1 cellular context compared by ENCODE assay signal in the genomic region with DNA sequence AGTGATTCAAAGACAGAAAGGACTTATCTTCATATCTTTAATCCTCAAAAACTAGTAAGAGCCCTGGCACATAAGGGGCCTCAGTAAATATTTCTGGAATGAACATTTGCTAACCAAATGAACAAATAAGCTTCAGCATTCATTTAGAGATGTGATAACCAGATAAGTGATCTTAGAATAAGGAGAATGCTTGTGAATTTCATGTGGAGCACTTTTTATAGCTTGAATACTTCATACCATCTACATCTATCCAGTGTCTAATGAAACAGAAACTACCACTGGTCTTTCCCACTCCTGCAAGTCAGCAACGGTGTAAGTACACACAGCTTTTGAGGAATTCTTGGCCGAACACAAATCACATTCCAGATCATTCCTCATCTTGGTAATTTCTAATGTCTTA.
TF ChIP-seq lines count a peak whose summit lies in the region.

No MANE protein-coding gene starts in this region.

TF ChIP-seq in IMR-90, 13 proteins besides CTCF, POLR2A, EP300 and RAD21 (continued from another document):
- TF ChIP-seq, protein P1, sequence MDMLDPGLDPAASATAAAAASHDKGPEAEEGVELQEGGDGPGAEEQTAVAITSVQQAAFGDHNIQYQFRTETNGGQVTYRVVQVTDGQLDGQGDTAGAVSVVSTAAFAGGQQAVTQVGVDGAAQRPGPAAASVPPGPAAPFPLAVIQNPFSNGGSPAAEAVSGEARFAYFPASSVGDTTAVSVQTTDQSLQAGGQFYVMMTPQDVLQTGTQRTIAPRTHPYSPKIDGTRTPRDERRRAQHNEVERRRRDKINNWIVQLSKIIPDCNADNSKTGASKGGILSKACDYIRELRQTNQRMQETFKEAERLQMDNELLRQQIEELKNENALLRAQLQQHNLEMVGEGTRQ (IDR thresholded peaks at IDR 0.05; ENCODE audit: low read depth, low read length), result no peak
- TF ChIP-seq BHLHE40 (IDR thresholded peaks at IDR 0.05; ENCODE audit: low read depth, low read length) (no peak), FOS (IDR thresholded peaks at IDR 0.05; ENCODE audit: low read depth, low read length) (no peak)
